15 cellular contexts compared by ENCODE assay signal in genomic region chr10:74206727-74207126, GRCh38. TPM values are rescaled to one million over a fixed set of nuclear protein-coding genes. Genes with fewer than 3 reads are reported as not detected.
DNase-seq lines count a peak whose midpoint lies in the region; ATAC-seq and TF ChIP-seq lines count a peak whose summit lies in the region.
"Had no signal": no experiment of that assay in that cellular context is flagged by ENCODE, and none has a peak within 500 bp of the region (broad histone marks: within the 10 kb centered on the region; RNA-seq: fewer than 3 reads in every experiment).

No MANE protein-coding gene starts in this region.

- no peak overlapping the region for H3K4me2 ChIP-seq in PC-3 (ENCODE audit: low read length)

- H3K4me3 Mint-ChIP-seq in type B pancreatic cell: peak overlapping the region; percentile 17
- H3K4me3 Mint-ChIP-seq: activated CD4-positive, alpha-beta T cell treated with anti-CD3 and anti-CD28 coated beads for 36 hours; endodermal cell had no signal

- H3K9ac ChIP-seq in PC-3 (ENCODE audit: low read length): no peak overlapping the region

- peaks cover 61% of the 10 kb centered on the region for H3K36me3 ChIP-seq in PC-3 (ENCODE audit: low read depth, low read length)

- CTCF ChIA-PET in PC-3 (lab: Charles Lee): no interaction called here

- ATAC-seq in PC-3: peak; percentile 48
- peak; percentile 67 for ATAC-seq in left colon
- ATAC-seq: activated CD4-positive, alpha-beta T cell treated with anti-CD3 and anti-CD28 coated beads for 36 hours; GM12878; SK-N-SH treated with all-trans-retinoic acid at 6 μM for 48 hours had no signal

- peaks cover 7% of the 10 kb centered on the region for H3K36me3 Mint-ChIP-seq in type B pancreatic cell

- DNase-seq in DMS 273 (lab: John Stamatoyannopoulos, UW; ENCODE audit: unreplicated experiment): peak; percentile 4
- no peak for DNase-seq in DMS 273 treated with DMSO at 0.1 percent for 48 hours (lab: John Stamatoyannopoulos, UW)
- peak; percentile 82 for DNase-seq in PC-3
- no peak for DNase-seq in left colon
- DNase-seq in type B pancreatic cell (ENCODE audit: extremely low spot score, unreplicated experiment): no peak
- DNase-seq in NCI-H1436 treated with DMSO at 0.1 percent for 48 hours (lab: John Stamatoyannopoulos, UW): no peak
- no peak for DNase-seq in amygdala (lab: John Stamatoyannopoulos, UW)
- DNase-seq in HT-29 (ENCODE audit: low spot score): no peak
- DNase-seq: 8988T; activated CD4-positive, alpha-beta T cell treated with anti-CD3 and anti-CD28 coated beads for 36 hours; endodermal cell; midbrain had no signal

- no peaks in the 10 kb centered on the region for H3K9me2 ChIP-seq in PC-3 (replicated peaks; ENCODE audit: low read length)

- no peaks in the 10 kb centered on the region for H3F3A ChIP-seq in PC-3 (ENCODE audit: low read length, unreplicated experiment)

- H3K27ac Mint-ChIP-seq in type B pancreatic cell: peak overlapping the region; percentile 34
- H3K27ac Mint-ChIP-seq: activated CD4-positive, alpha-beta T cell treated with anti-CD3 and anti-CD28 coated beads for 36 hours; activated T-helper 2 cell treated with anti-CD3 and anti-CD28 coated beads, Interferon-gamma antibody, Interleukin-2, Interleukin-4, amounts not matched to agents 10 μg/mL and 5 μg/mL and 100 μg/mL, durations not matched to agents 14 hours and 24 hours and 36 hours; endodermal cell had no signal

- TF ChIP-seq CTCF in PC-3 (conservative IDR thresholded peaks at IDR 0.05; ENCODE audit: low read depth, low read length) (no peak), type B pancreatic cell (conservative IDR thresholded peaks at IDR 0.05) (no peak)

- H3K27me3 ChIP-seq in PC-3 (ENCODE audit: low read length): no peaks in the 10 kb centered on the region

- BruUV-seq in PC-3 (replicated peaks; lab: Mats Ljungman, UMichigan): no TSS peak

- intact Hi-C loops in PC-3 (cut with micrococcal nuclease) (no loop called here), left colon (cut with DNase I, micrococcal nuclease) (no loop called here)

- H3K27me3 Mint-ChIP-seq in type B pancreatic cell: no peaks in the 10 kb centered on the region
- H3K27me3 Mint-ChIP-seq: activated CD4-positive, alpha-beta T cell treated with anti-CD3 and anti-CD28 coated beads for 36 hours had no signal

- no peak overlapping the region for H3K4me3 ChIP-seq in PC-3 (ENCODE audit: low read length)
- H3K4me3 ChIP-seq: GM12878 had no signal

- no peak overlapping the region for H2AFZ ChIP-seq in PC-3 (ENCODE audit: low read length)

- POLR2A ChIA-PET in PC-3 (lab: Charles Lee; ENCODE audit: unreplicated experiment): interaction anchor here (0.6 to 1.5 kb wide), 3 partner anchors 16 to 53 kb away, joined by 4 to 5 read pairs (median 4); no protein-coding TSS in a partner anchor

- H3K79me2 ChIP-seq in PC-3 (ENCODE audit: low read length): peaks cover 93% of the 10 kb centered on the region

- H3K9me3 Mint-ChIP-seq in type B pancreatic cell: no peaks in the 10 kb centered on the region
- H3K9me3 Mint-ChIP-seq: activated T-helper 2 cell treated with anti-CD3 and anti-CD28 coated beads, Interferon-gamma antibody, Interleukin-2, Interleukin-4, amounts not matched to agents 10 μg/mL and 5 μg/mL and 100 μg/mL, durations not matched to agents 14 hours and 24 hours and 36 hours; endodermal cell had no signal

- no peaks in the 10 kb centered on the region for H3K9me3 ChIP-seq in PC-3 (ENCODE audit: low read length)

- no peaks in the 10 kb centered on the region for H3K4me1 Mint-ChIP-seq in type B pancreatic cell (ENCODE audit: unreplicated experiment)
- H3K4me1 Mint-ChIP-seq: endodermal cell had no signal

- H3K4me1 ChIP-seq in PC-3 (ENCODE audit: insufficient read depth, low read length): peaks cover 17% of the 10 kb centered on the region

- peak overlapping the region; percentile 0; the same call in 1 of the 2 replicates for H3K27ac ChIP-seq in PC-3 (ENCODE audit: low read length)

- peaks cover 29% of the 10 kb centered on the region for H4K20me1 ChIP-seq in PC-3 (ENCODE audit: low read length)

RNA-seq across cellular contexts. Expression of gene ADK, which starts 55.7 kb away (rescaled TPM):
- total RNA-seq in PC-3 (2014; rRNA removed) (221 and 256 TPM in 2 replicates), left colon (10 to 100 TPM; 16.2 to 16.4 TPM), type B pancreatic cell (ENCODE audit: low replicate concordance) (23.1 and 28.5 TPM in 2 replicates)
- 17.1 and 20.1 TPM in 2 replicates for total RNA-seq in HT-29 (2014; rRNA removed; shearing (Covaris generic))

RNA-seq across cellular contexts. Expression of gene AP3M1, which starts 56.1 kb away (rescaled TPM):
- total RNA-seq in PC-3 (2014; rRNA removed): 129 and 165 TPM in 2 replicates
- total RNA-seq in left colon: 10 to 100 TPM; 28.3 to 31.2 TPM
- 41.9 and 48.0 TPM in 2 replicates for total RNA-seq in type B pancreatic cell (ENCODE audit: low replicate concordance)
- total RNA-seq in HT-29 (2014; rRNA removed; shearing (Covaris generic)): 16.2 and 18.9 TPM in 2 replicates

Comparison
In these comparisons a context has a peak if more than half of its experiments do, and no peak if none do; other contexts are left out.
1. DNase-seq: peak in DMS 273 (single experiment) and PC-3 (single experiment); none in DMS 273 treated with DMSO at 0.1 percent for 48 hours (single experiment), left colon (0 of 2), type B pancreatic cell (single experiment), NCI-H1436 treated with DMSO at 0.1 percent for 48 hours (single experiment), amygdala (0 of 56) and HT-29 (single experiment).